8 cellular contexts compared by ENCODE assay signal in genomic region chr9:135478858-135479468, GRCh38. TPM values are rescaled to one million over a fixed set of nuclear protein-coding genes. Genes with fewer than 3 reads are reported as not detected.
DNase-seq lines count a peak whose midpoint lies in the region; TF ChIP-seq lines count a peak whose summit lies in the region.

No MANE protein-coding gene starts in this region.

- peak overlapping the region; percentile 43 to 56 (median 49) for H3K4me3 ChIP-seq in skeletal muscle tissue (ENCODE audit: low read length in 3 of 3)

- POLR2A ChIA-PET in MCF 10A (lab: Yijun Ruan, JAX) = interaction anchor here (1.1 to 1.7 kb wide), 2 partner anchors 16 to 29 kb away, joined by 4 to 6 read pairs; no protein-coding TSS in a partner anchor

- H3K4me3 Mint-ChIP-seq in MCF 10A (ENCODE audit: unreplicated experiment) = peak overlapping the region; percentile 74

- H3K9me3 Mint-ChIP-seq in MCF 10A (ENCODE audit: unreplicated experiment) = no peaks in the 10 kb centered on the region

- DNase-seq in NCI-H1417 (lab: John Stamatoyannopoulos, UW) (peak in 2 of 3 experiments; percentile 50 to 67), NCI-H1417 treated with DMSO at 0.1 percent for 48 hours (lab: John Stamatoyannopoulos, UW) (no peak), NCI-H69 (lab: John Stamatoyannopoulos, UW) (peak; percentile 64), MCF 10A (ENCODE audit: unreplicated experiment) (peak; percentile 49), iPS-NIHi11 (ENCODE audit: low spot score) (peak; percentile 63), NCI-H1092 (lab: John Stamatoyannopoulos, UW) (no peak), kidney glomerular epithelial cell (lab: John Stamatoyannopoulos, UW) (no peak)

- H3K9me3 ChIP-seq in skeletal muscle tissue (ENCODE audit: control insufficient read depth in 3 of 3, low read length in 3 of 3) = no peaks in the 10 kb centered on the region

- peaks cover 3% of the 10 kb centered on the region for H3K36me3 Mint-ChIP-seq in MCF 10A (ENCODE audit: insufficient read depth, unreplicated experiment)

- peak overlapping the region in 1 of 3 donors; percentile 54 for H3K9ac ChIP-seq in skeletal muscle tissue (ENCODE audit: low read depth in 1 of 3, low read length in 3 of 3)

- no peak overlapping the region for H3K27ac ChIP-seq in skeletal muscle tissue (ENCODE audit: low read depth, low read length)

- peaks cover 9 to 24% (median 18%) of the 10 kb centered on the region in 3 donors for H3K27me3 ChIP-seq in skeletal muscle tissue (ENCODE audit: control insufficient read depth in 3 of 3, insufficient read depth in 3 of 3, low read length in 3 of 3)

- H3K27ac Mint-ChIP-seq in MCF 10A (ENCODE audit: low read depth, unreplicated experiment) = no peak overlapping the region

- H3K36me3 ChIP-seq in skeletal muscle tissue (ENCODE audit: control insufficient read depth in 3 of 3, insufficient read depth in 3 of 3, low read length in 3 of 3) = peaks cover 0 to 2% (median under 1%) of the 10 kb centered on the region in 3 donors

- H3K4me1 ChIP-seq in skeletal muscle tissue (ENCODE audit: control insufficient read depth in 3 of 3, insufficient read depth in 3 of 3, low read length in 3 of 3) = peaks cover 7 to 9% (median 8%) of the 10 kb centered on the region in 3 donors

- BruUV-seq in MCF 10A (replicated peaks; lab: Mats Ljungman, UMichigan) = no TSS peak

- no peaks in the 10 kb centered on the region for H3K4me1 Mint-ChIP-seq in MCF 10A (ENCODE audit: insufficient read depth, unreplicated experiment)

- CTCF ChIA-PET in MCF 10A (lab: Yijun Ruan, JAX) = no interaction called here

- no peaks in the 10 kb centered on the region for H3K27me3 Mint-ChIP-seq in MCF 10A (ENCODE audit: insufficient read depth, unreplicated experiment)

- no peak for TF ChIP-seq CTCF in MCF 10A (IDR thresholded peaks at IDR 0.05; ENCODE audit: unreplicated experiment)

- intact Hi-C loops in MCF 10A (cut with micrococcal nuclease) = no loop called here

RNA-seq across cellular contexts. Expression of gene PPP1R26, which starts 0.6 kb away (rescaled TPM):
- total RNA-seq in MCF 10A (2022) (19.1 and 21.7 TPM in 2 replicates), skeletal muscle tissue (11.5 TPM)

RNA-seq across cellular contexts. Expression of gene MRPS2, which starts 21.5 kb away (rescaled TPM):
- total RNA-seq in MCF 10A (2022) (35.4 and 45.8 TPM in 2 replicates), skeletal muscle tissue (6.8 TPM)

RNA-seq across cellular contexts. Expression of gene LCN1, which starts 42.3 kb away (rescaled TPM):
- total RNA-seq in MCF 10A (2022) (not detected in 2 replicates), skeletal muscle tissue (not detected)

Comparison
In these comparisons a context has a peak if more than half of its experiments do, and no peak if none do; other contexts are left out.
1. DNase-seq: peak in NCI-H1417 (2 of 3), NCI-H69 (single experiment), MCF 10A (single experiment) and iPS-NIHi11 (single experiment); none in NCI-H1417 treated with DMSO at 0.1 percent for 48 hours (single experiment), NCI-H1092 (single experiment) and kidney glomerular epithelial cell (single experiment).